Comparison of ENCODE assay signal across 17 cellular contexts in the genomic region with DNA sequence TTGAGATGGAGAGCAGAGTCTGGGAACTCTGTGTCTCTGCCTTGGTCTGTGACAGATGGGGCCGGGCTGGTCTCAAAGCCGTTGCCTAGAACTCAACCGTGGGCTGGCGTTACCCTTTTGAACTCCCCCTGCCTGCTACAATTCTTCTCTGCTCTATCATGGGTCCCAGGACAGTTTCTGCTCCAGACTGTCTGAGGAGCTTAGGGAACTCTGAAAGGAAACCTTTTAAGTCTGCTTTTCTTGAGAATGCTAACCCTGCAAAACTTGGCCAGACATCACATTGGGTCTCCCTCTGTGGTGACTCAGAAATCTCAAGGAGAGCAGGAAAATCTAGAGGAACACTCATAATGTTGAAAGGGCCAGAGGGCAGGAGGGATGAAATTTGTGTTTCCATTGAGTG.
DNase-seq lines count a peak whose midpoint lies in the region; ATAC-seq and TF ChIP-seq lines count a peak whose summit lies in the region.
"Had no signal": no experiment of that assay in that cellular context is flagged by ENCODE, and none has a peak within 500 bp of the region (broad histone marks: within the 10 kb centered on the region; RNA-seq: fewer than 3 reads in every experiment).

No MANE protein-coding gene starts in this region.

- peak; percentile 28 for DNase-seq in AG08396 (ENCODE audit: low spot score)
- DNase-seq in amniotic stem cell (lab: John Stamatoyannopoulos, UW): peak; percentile 25
- peak; percentile 69 for DNase-seq in fibroblast of pulmonary artery (ENCODE audit: low read depth)
- peak; percentile 77 for DNase-seq in osteoblast (ENCODE audit: insufficient read length, low spot score, missing footprints)
- DNase-seq in ureter (ENCODE audit: low spot score): no peak
- no peak for DNase-seq in germinal center (ENCODE audit: low spot score)
- no peak for DNase-seq in activated CD4-positive, alpha-beta memory T cell treated with anti-CD3 and anti-CD28 coated beads for 36 hours
- DNase-seq: activated CD8-positive, alpha-beta memory T cell treated with anti-CD3 and anti-CD28 coated beads, Interleukin-2, amount 50 U/mL, for 4 hours; head of caudate nucleus; midbrain; NCI-H345; Peyer's patch; upper lobe of right lung had no signal

- H3K4me2 ChIP-seq in osteoblast (ENCODE audit: insufficient read depth, low read length): peak overlapping the region; percentile 35
- H3K4me2 ChIP-seq: KMS-11 had no signal

- H3K4me3 Mint-ChIP-seq in activated CD4-positive, alpha-beta memory T cell treated with anti-CD3 and anti-CD28 coated beads for 36 hours: no peak overlapping the region
- H3K4me3 Mint-ChIP-seq: B cell; central memory CD8-positive, alpha-beta T cell had no signal

- H3K4me1 ChIP-seq in osteoblast (ENCODE audit: insufficient read depth, low read length): peaks cover 57% of the 10 kb centered on the region

- H3K9me3 Mint-ChIP-seq in activated CD4-positive, alpha-beta memory T cell treated with anti-CD3 and anti-CD28 coated beads for 36 hours: no peaks in the 10 kb centered on the region
- H3K9me3 Mint-ChIP-seq: central memory CD8-positive, alpha-beta T cell had no signal

- peaks cover 8% of the 10 kb centered on the region for H4K20me1 ChIP-seq in osteoblast (ENCODE audit: insufficient read depth, low read length)

- no peaks in the 10 kb centered on the region for H3K4me1 Mint-ChIP-seq in activated CD4-positive, alpha-beta memory T cell treated with anti-CD3 and anti-CD28 coated beads for 36 hours (ENCODE audit: low read depth)
- H3K4me1 Mint-ChIP-seq: B cell; central memory CD8-positive, alpha-beta T cell had no signal

- ATAC-seq in GM21619 (IDR thresholded peaks at IDR 0.05; ENCODE audit: unreplicated experiment): no peak
- ATAC-seq: upper lobe of right lung had no signal

- H3K36me3 ChIP-seq in osteoblast (ENCODE audit: insufficient read depth, low read length): peaks cover 7% of the 10 kb centered on the region
- H3K36me3 ChIP-seq: Peyer's patch, upper lobe of right lung had no signal

- no peaks in the 10 kb centered on the region for H3K27me3 ChIP-seq in osteoblast (ENCODE audit: insufficient read depth, low read length)
- H3K27me3 ChIP-seq: Peyer's patch, upper lobe of right lung had no signal

- intact Hi-C loops in activated CD4-positive, alpha-beta memory T cell treated with anti-CD3 and anti-CD28 coated beads for 36 hours (cut with micrococcal nuclease): no loop called here

- peak overlapping the region; percentile 71 for H3K27ac ChIP-seq in osteoblast (ENCODE audit: low read depth, low read length)
- H3K27ac ChIP-seq: KMS-11, upper lobe of right lung had no signal

- H3K4me3 ChIP-seq in fibroblast of pulmonary artery (replicated peaks; ENCODE audit: low read depth, low read length): no peak overlapping the region
- H3K4me3 ChIP-seq in osteoblast (ENCODE audit: insufficient read depth, low read length): no peak overlapping the region
- H3K4me3 ChIP-seq: Peyer's patch, upper lobe of right lung had no signal

- no peak overlapping the region for H2AFZ ChIP-seq in osteoblast (ENCODE audit: low read length)

- peaks cover 3% of the 10 kb centered on the region for H3K79me2 ChIP-seq in osteoblast (ENCODE audit: insufficient read depth, low read length)

- no peak overlapping the region for H3K27ac Mint-ChIP-seq in activated CD4-positive, alpha-beta memory T cell treated with anti-CD3 and anti-CD28 coated beads for 36 hours
- H3K27ac Mint-ChIP-seq: B cell had no signal

- H3K27me3 Mint-ChIP-seq in activated CD4-positive, alpha-beta memory T cell treated with anti-CD3 and anti-CD28 coated beads for 36 hours: peaks cover 5% of the 10 kb centered on the region

- POLR2A ChIA-PET in activated CD4-positive, alpha-beta memory T cell treated with anti-CD3 and anti-CD28 coated beads for 36 hours (lab: Charles Lee): no interaction called here

- CTCF ChIA-PET in activated CD4-positive, alpha-beta memory T cell treated with anti-CD3 and anti-CD28 coated beads for 36 hours (lab: Charles Lee): no interaction called here

- no peaks in the 10 kb centered on the region for H3K36me3 Mint-ChIP-seq in activated CD4-positive, alpha-beta memory T cell treated with anti-CD3 and anti-CD28 coated beads for 36 hours

- TF ChIP-seq CTCF in fibroblast of pulmonary artery (IDR thresholded peaks at IDR 0.05; ENCODE audit: low read length, missing control alignments) (no peak), osteoblast (IDR thresholded peaks at IDR 0.05; ENCODE audit: extremely low read depth, low read depth, low read length) (no peak)

- H3K9me3 ChIP-seq in osteoblast (ENCODE audit: low read depth, low read length): no peaks in the 10 kb centered on the region
- H3K9me3 ChIP-seq: Peyer's patch, upper lobe of right lung had no signal

Comparison
In these comparisons a context has a peak if more than half of its experiments do, and no peak if none do; other contexts are left out.
1. DNase-seq: peak in AG08396 (single experiment), amniotic stem cell (single experiment), fibroblast of pulmonary artery (single experiment) and osteoblast (single experiment); none in ureter (single experiment), germinal center (single experiment) and activated CD4-positive, alpha-beta memory T cell treated with anti-CD3 and anti-CD28 coated beads for 36 hours (single experiment).